ENCODE assay signal across 1 cellular context in genomic region chr20:32189691-32190607, GRCh38.
TF ChIP-seq lines count a peak whose summit lies in the region.

No MANE protein-coding gene starts in this region.

TF ChIP-seq in HEK293, 187 proteins besides CTCF, POLR2A, EP300 and RAD21 (continued from another document):
- TF ChIP-seq, protein P1, sequence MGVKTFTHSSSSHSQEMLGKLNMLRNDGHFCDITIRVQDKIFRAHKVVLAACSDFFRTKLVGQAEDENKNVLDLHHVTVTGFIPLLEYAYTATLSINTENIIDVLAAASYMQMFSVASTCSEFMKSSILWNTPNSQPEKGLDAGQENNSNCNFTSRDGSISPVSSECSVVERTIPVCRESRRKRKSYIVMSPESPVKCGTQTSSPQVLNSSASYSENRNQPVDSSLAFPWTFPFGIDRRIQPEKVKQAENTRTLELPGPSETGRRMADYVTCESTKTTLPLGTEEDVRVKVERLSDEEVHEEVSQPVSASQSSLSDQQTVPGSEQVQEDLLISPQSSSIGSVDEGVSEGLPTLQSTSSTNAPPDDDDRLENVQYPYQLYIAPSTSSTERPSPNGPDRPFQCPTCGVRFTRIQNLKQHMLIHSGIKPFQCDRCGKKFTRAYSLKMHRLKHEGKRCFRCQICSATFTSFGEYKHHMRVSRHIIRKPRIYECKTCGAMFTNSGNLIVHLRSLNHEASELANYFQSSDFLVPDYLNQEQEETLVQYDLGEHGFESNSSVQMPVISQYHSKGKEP (tag by site-specific recombination; IDR thresholded peaks at IDR 0.05): no peak
- TF ChIP-seq ZNF26 (tag by site-specific recombination; IDR thresholded peaks at IDR 0.05) (no peak), ZNF266 (tag by site-specific recombination; IDR thresholded peaks at IDR 0.05; ENCODE audit: low read depth) (no peak), ZNF341 (tag by site-specific recombination; IDR thresholded peaks at IDR 0.05; ENCODE audit: low read depth) (0 out of 2 replicates have a peak, but pooled peaks have one; percentile 27), ZNF596 (tag by site-specific recombination; IDR thresholded peaks at IDR 0.05) (no peak), ZNF623 (tag by site-specific recombination; IDR thresholded peaks at IDR 0.05) (no peak), GFI1B (tag by site-specific recombination; IDR thresholded peaks at IDR 0.05) (no peak), ZNF394 (tag by site-specific recombination; IDR thresholded peaks at IDR 0.05; ENCODE audit: borderline replicate concordance) (peak; percentile 95), MYNN (tag by site-specific recombination; IDR thresholded peaks at IDR 0.05; ENCODE audit: borderline replicate concordance) (no peak), ZNF530 (tag by site-specific recombination; IDR thresholded peaks at IDR 0.05; ENCODE audit: low read depth) (no peak), KLF10 (tag by site-specific recombination; IDR thresholded peaks at IDR 0.05) (no peak), MEIS1 (CRISPR knock-in tag; IDR thresholded peaks at IDR 0.05; ENCODE audit: borderline replicate concordance) (no peak), ZBTB7A (tag by site-specific recombination; IDR thresholded peaks at IDR 0.05; ENCODE audit: low read depth) (no peak), ZBTB20 (tag by site-specific recombination; IDR thresholded peaks at IDR 0.05) (peak; percentile 24; the same call in 1 of the 2 replicates), ZNF837 (tag by site-specific recombination; IDR thresholded peaks at IDR 0.05) (no peak)
- TF ChIP-seq, protein P2, sequence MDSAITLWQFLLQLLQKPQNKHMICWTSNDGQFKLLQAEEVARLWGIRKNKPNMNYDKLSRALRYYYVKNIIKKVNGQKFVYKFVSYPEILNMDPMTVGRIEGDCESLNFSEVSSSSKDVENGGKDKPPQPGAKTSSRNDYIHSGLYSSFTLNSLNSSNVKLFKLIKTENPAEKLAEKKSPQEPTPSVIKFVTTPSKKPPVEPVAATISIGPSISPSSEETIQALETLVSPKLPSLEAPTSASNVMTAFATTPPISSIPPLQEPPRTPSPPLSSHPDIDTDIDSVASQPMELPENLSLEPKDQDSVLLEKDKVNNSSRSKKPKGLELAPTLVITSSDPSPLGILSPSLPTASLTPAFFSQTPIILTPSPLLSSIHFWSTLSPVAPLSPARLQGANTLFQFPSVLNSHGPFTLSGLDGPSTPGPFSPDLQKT (IDR thresholded peaks at IDR 0.05; ENCODE audit: borderline replicate concordance, low read depth, low read length): no peak
- TF ChIP-seq, protein P3, sequence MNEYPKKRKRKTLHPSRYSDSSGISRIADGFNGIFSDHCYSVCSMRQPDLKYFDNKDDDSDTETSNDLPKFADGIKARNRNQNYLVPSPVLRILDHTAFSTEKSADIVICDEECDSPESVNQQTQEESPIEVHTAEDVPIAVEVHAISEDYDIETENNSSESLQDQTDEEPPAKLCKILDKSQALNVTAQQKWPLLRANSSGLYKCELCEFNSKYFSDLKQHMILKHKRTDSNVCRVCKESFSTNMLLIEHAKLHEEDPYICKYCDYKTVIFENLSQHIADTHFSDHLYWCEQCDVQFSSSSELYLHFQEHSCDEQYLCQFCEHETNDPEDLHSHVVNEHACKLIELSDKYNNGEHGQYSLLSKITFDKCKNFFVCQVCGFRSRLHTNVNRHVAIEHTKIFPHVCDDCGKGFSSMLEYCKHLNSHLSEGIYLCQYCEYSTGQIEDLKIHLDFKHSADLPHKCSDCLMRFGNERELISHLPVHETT (tag by site-specific recombination; IDR thresholded peaks at IDR 0.05): no peak
